7 cellular contexts compared by ENCODE assay signal in genomic region chr9:128693738-128694137, GRCh38. TPM values are rescaled to one million over a fixed set of nuclear protein-coding genes. Genes with fewer than 3 reads are reported as not detected.
DNase-seq lines count a peak whose midpoint lies in the region; ATAC-seq and TF ChIP-seq lines count a peak whose summit lies in the region.
"Not testable (repeated sequence)": the region's sequence is repeated elsewhere in the genome, so short reads cannot be mapped to it uniquely, and the experiment has no call there.

No MANE protein-coding gene starts in this region.

- H3K27me3 Mint-ChIP-seq in CD8-positive, alpha-beta T cell (ENCODE audit: low read depth); activated CD8-positive, alpha-beta T cell treated with anti-CD3 and anti-CD28 coated beads for 36 hours; activated naive CD4-positive, alpha-beta T cell treated with anti-CD3 and anti-CD28 coated beads, Interleukin-2, amount 10 ng/mL, durations not matched to agents 7 days and 5 days; brain; mesothelial cell of epicardium (ENCODE audit: low read depth); progenitor cell of endocrine pancreas: not testable (repeated sequence)

- CTCF ChIA-PET in CD8-positive, alpha-beta T cell (lab: Charles Lee): interaction anchor here (0.8 to 1.0 kb wide), 3 partner anchors 10 to 239 kb away, joined by 3 to 4 read pairs (median 4); no protein-coding TSS in a partner anchor
- CTCF ChIA-PET in activated CD8-positive, alpha-beta T cell treated with anti-CD3 and anti-CD28 coated beads for 36 hours (lab: Charles Lee): interaction anchor here (4.5 kb wide), 1 partner anchor 7 kb away, joined by 29 read pairs; the partner anchor contains the start of gene PKN3
- CTCF ChIA-PET in activated naive CD4-positive, alpha-beta T cell treated with anti-CD3 and anti-CD28 coated beads, Interleukin-2, amount 10 ng/mL, durations not matched to agents 7 days and 5 days (lab: Charles Lee): interaction anchor here (0.6 to 1.5 kb wide), 2 partner anchors 9 to 39 kb away, joined by 3 to 4 read pairs; partner anchors contain the start of gene PKN3

- peaks cover 22% of the 10 kb centered on the region for H3K4me1 ChIP-seq in CD8-positive, alpha-beta T cell (ENCODE audit: insufficient read depth, low read length)
- peaks cover 38% of the 10 kb centered on the region for H3K4me1 ChIP-seq in OCI-LY3 (ENCODE audit: low read length)

- peaks cover 38% of the 10 kb centered on the region for H3K36me3 ChIP-seq in CD8-positive, alpha-beta T cell (ENCODE audit: insufficient read depth, low read length)
- H3K36me3 ChIP-seq in OCI-LY3 (replicated peaks; ENCODE audit: low read depth, low read length): peaks cover 65% of the 10 kb centered on the region

- H3K27ac ChIP-seq in CD8-positive, alpha-beta T cell (ENCODE audit: low read depth, low read length): not testable (repeated sequence)
- peak overlapping the region; percentile 92 for H3K27ac ChIP-seq in OCI-LY3 (ENCODE audit: low read length)

- H3K27me3 ChIP-seq in CD8-positive, alpha-beta T cell (ENCODE audit: insufficient read depth, low read length); OCI-LY3 (ENCODE audit: low read depth, low read length): not testable (repeated sequence)

- H3K9me3 ChIP-seq in CD8-positive, alpha-beta T cell (ENCODE audit: low read length); OCI-LY3 (ENCODE audit: insufficient read depth, low read length): not testable (repeated sequence)

- H3K36me3 Mint-ChIP-seq in CD8-positive, alpha-beta T cell: peaks cover 59% of the 10 kb centered on the region
- H3K36me3 Mint-ChIP-seq in activated CD8-positive, alpha-beta T cell treated with anti-CD3 and anti-CD28 coated beads for 36 hours (ENCODE audit: low read depth): peaks cover 60% of the 10 kb centered on the region
- peaks cover 48% of the 10 kb centered on the region for H3K36me3 Mint-ChIP-seq in activated naive CD4-positive, alpha-beta T cell treated with anti-CD3 and anti-CD28 coated beads, Interleukin-2, amount 10 ng/mL, durations not matched to agents 7 days and 5 days
- peaks cover 47% of the 10 kb centered on the region for H3K36me3 Mint-ChIP-seq in brain
- peaks cover 29% of the 10 kb centered on the region for H3K36me3 Mint-ChIP-seq in mesothelial cell of epicardium
- H3K36me3 Mint-ChIP-seq in progenitor cell of endocrine pancreas (ENCODE audit: insufficient read depth): peaks cover 27% of the 10 kb centered on the region

- not testable (repeated sequence) for H3K4me3 ChIP-seq in CD8-positive, alpha-beta T cell (ENCODE audit: low read depth, low read length)
- H3K4me3 ChIP-seq in OCI-LY3 (ENCODE audit: low read length): peak overlapping the region; percentile 92

- peaks cover 75% of the 10 kb centered on the region for H3K79me2 ChIP-seq in OCI-LY3 (ENCODE audit: low read length)

- H3K9ac ChIP-seq in OCI-LY3 (ENCODE audit: low read length): peak overlapping the region; percentile 97

- POLR2A ChIA-PET in CD8-positive, alpha-beta T cell (lab: Charles Lee): interaction anchor here (1.0 kb wide), 1 partner anchor 142 kb away, joined by 3 read pairs; the partner anchor contains the start of gene SPTAN1
- POLR2A ChIA-PET in activated CD8-positive, alpha-beta T cell treated with anti-CD3 and anti-CD28 coated beads for 36 hours (lab: Charles Lee): interaction anchor here (0.6 to 2.7 kb wide), 5 partner anchors 9 to 232 kb away, joined by 3 to 14 read pairs (median 3); no protein-coding TSS in a partner anchor

- intact Hi-C loops in CD8-positive, alpha-beta T cell (cut with DNase I, micrococcal nuclease); activated CD8-positive, alpha-beta T cell treated with anti-CD3 and anti-CD28 coated beads for 36 hours (cut with micrococcal nuclease): not testable (repeated sequence)

- H4K20me1 ChIP-seq in OCI-LY3 (ENCODE audit: insufficient read depth, low read length): peaks cover 35% of the 10 kb centered on the region

- H3K27ac Mint-ChIP-seq in CD8-positive, alpha-beta T cell: peak overlapping the region; percentile 32
- H3K27ac Mint-ChIP-seq in activated CD8-positive, alpha-beta T cell treated with anti-CD3 and anti-CD28 coated beads for 36 hours: peak overlapping the region; percentile 63
- H3K27ac Mint-ChIP-seq in activated naive CD4-positive, alpha-beta T cell treated with anti-CD3 and anti-CD28 coated beads, Interleukin-2, amount 10 ng/mL, durations not matched to agents 7 days and 5 days: peak overlapping the region; percentile 78
- H3K27ac Mint-ChIP-seq in brain: peak overlapping the region in 3 of 5 experiments; percentile 3 to 77 (median 43)
- peak overlapping the region; percentile 22 for H3K27ac Mint-ChIP-seq in mesothelial cell of epicardium
- peak overlapping the region; percentile 76 for H3K27ac Mint-ChIP-seq in progenitor cell of endocrine pancreas

- ATAC-seq in CD8-positive, alpha-beta T cell; activated CD8-positive, alpha-beta T cell treated with anti-CD3 and anti-CD28 coated beads for 36 hours: not testable (repeated sequence)

- H3K4me2 ChIP-seq in OCI-LY3 (ENCODE audit: low read length): peak overlapping the region; percentile 74

- not testable (repeated sequence) for H3K4me3 Mint-ChIP-seq in CD8-positive, alpha-beta T cell; activated CD8-positive, alpha-beta T cell treated with anti-CD3 and anti-CD28 coated beads for 36 hours; activated naive CD4-positive, alpha-beta T cell treated with anti-CD3 and anti-CD28 coated beads, Interleukin-2, amount 10 ng/mL, durations not matched to agents 7 days and 5 days; mesothelial cell of epicardium; progenitor cell of endocrine pancreas (ENCODE audit: low read depth)
- peak overlapping the region in 1 of 5 experiments; percentile 61 for H3K4me3 Mint-ChIP-seq in brain

- not testable (repeated sequence) for H2AFZ ChIP-seq in OCI-LY3 (ENCODE audit: low read depth, low read length)

- not testable (repeated sequence) for H3K9me3 Mint-ChIP-seq in CD8-positive, alpha-beta T cell; activated CD8-positive, alpha-beta T cell treated with anti-CD3 and anti-CD28 coated beads for 36 hours; activated naive CD4-positive, alpha-beta T cell treated with anti-CD3 and anti-CD28 coated beads, Interleukin-2, amount 10 ng/mL, durations not matched to agents 7 days and 5 days; brain; mesothelial cell of epicardium; progenitor cell of endocrine pancreas (ENCODE audit: low read depth)

- DNase-seq in CD8-positive, alpha-beta T cell; activated CD8-positive, alpha-beta T cell treated with anti-CD3 and anti-CD28 coated beads for 36 hours; activated naive CD4-positive, alpha-beta T cell treated with anti-CD3 and anti-CD28 coated beads, Interleukin-2, amount 10 ng/mL, durations not matched to agents 7 days and 5 days; mesothelial cell of epicardium (ENCODE audit: low spot score in 2 of 2, unreplicated experiment in 2 of 2); progenitor cell of endocrine pancreas (ENCODE audit: low spot score, unreplicated experiment): not testable (repeated sequence)

- peaks cover 20% of the 10 kb centered on the region for H3K4me1 Mint-ChIP-seq in CD8-positive, alpha-beta T cell (ENCODE audit: low read depth)
- H3K4me1 Mint-ChIP-seq in activated CD8-positive, alpha-beta T cell treated with anti-CD3 and anti-CD28 coated beads for 36 hours (ENCODE audit: low read depth): peaks cover 25% of the 10 kb centered on the region
- H3K4me1 Mint-ChIP-seq in activated naive CD4-positive, alpha-beta T cell treated with anti-CD3 and anti-CD28 coated beads, Interleukin-2, amount 10 ng/mL, durations not matched to agents 7 days and 5 days: peaks cover 19% of the 10 kb centered on the region
- peaks cover 16% of the 10 kb centered on the region for H3K4me1 Mint-ChIP-seq in brain
- H3K4me1 Mint-ChIP-seq in mesothelial cell of epicardium: peaks cover 14% of the 10 kb centered on the region
- peaks cover 15% of the 10 kb centered on the region for H3K4me1 Mint-ChIP-seq in progenitor cell of endocrine pancreas (ENCODE audit: low read depth)

- not testable (repeated sequence) for TF ChIP-seq CTCF in CD8-positive, alpha-beta T cell (IDR thresholded peaks at IDR 0.05); OCI-LY3 (IDR thresholded peaks at IDR 0.05; ENCODE audit: low read depth, low read length); activated CD8-positive, alpha-beta T cell treated with anti-CD3 and anti-CD28 coated beads for 36 hours (IDR thresholded peaks at IDR 0.05); brain (conservative IDR thresholded peaks at IDR 0.05); mesothelial cell of epicardium (IDR thresholded peaks at IDR 0.05; ENCODE audit: unreplicated experiment); progenitor cell of endocrine pancreas (IDR thresholded peaks at IDR 0.05; ENCODE audit: unreplicated experiment)

RNA-seq across cellular contexts. Expression of gene SET, which starts 4.7 kb away (rescaled TPM):
- 100 to 1,000 TPM; 243 to 260 TPM for total RNA-seq in CD8-positive, alpha-beta T cell
- 100 to 1,000 TPM; 749 to 755 TPM for total RNA-seq in activated CD8-positive, alpha-beta T cell treated with anti-CD3 and anti-CD28 coated beads for 36 hours
- polyA plus RNA-seq in brain (ENCODE audit: insufficient read depth, low read depth, low replicate concordance): 527 TPM
- 443 to 471 TPM (median 467 TPM) in 3 replicates for total RNA-seq in mesothelial cell of epicardium
- total RNA-seq in progenitor cell of endocrine pancreas: 563 and 571 TPM in 2 replicates

RNA-seq across cellular contexts. Expression of gene PKN3, which starts 8.6 kb away (rescaled TPM):
- 1 to 10 TPM; 1.3 to 2.0 TPM for total RNA-seq in CD8-positive, alpha-beta T cell
- total RNA-seq in activated CD8-positive, alpha-beta T cell treated with anti-CD3 and anti-CD28 coated beads for 36 hours: 10 to 100 TPM in 1 of 2 experiments, 1 to 10 TPM in 1; 9.3 to 10.7 TPM
- polyA plus RNA-seq in brain (ENCODE audit: insufficient read depth, low read depth, low replicate concordance): 14.2 TPM
- total RNA-seq in mesothelial cell of epicardium (5.2 to 6.6 TPM (median 5.9 TPM) in 3 replicates), progenitor cell of endocrine pancreas (20.0 and 20.2 TPM in 2 replicates)

RNA-seq across cellular contexts. Expression of gene ZDHHC12, which starts 30.2 kb away (rescaled TPM):
- 10 to 100 TPM; 25.5 to 29.6 TPM for total RNA-seq in CD8-positive, alpha-beta T cell
- 10 to 100 TPM; 44.9 to 48.7 TPM for total RNA-seq in activated CD8-positive, alpha-beta T cell treated with anti-CD3 and anti-CD28 coated beads for 36 hours
- 53.2 TPM for polyA plus RNA-seq in brain (ENCODE audit: insufficient read depth, low read depth, low replicate concordance)
- total RNA-seq in mesothelial cell of epicardium: 20.7 to 22.6 TPM (median 21.6 TPM) in 3 replicates
- total RNA-seq in progenitor cell of endocrine pancreas: 33.7 TPM in 2 replicates

RNA-seq across cellular contexts. Expression of gene DYNC2I2, which starts 37.1 kb away (rescaled TPM):
- 1 to 10 TPM; 3.7 to 3.9 TPM for total RNA-seq in CD8-positive, alpha-beta T cell
- total RNA-seq in activated CD8-positive, alpha-beta T cell treated with anti-CD3 and anti-CD28 coated beads for 36 hours: 10 to 100 TPM; 24.3 to 25.6 TPM
- polyA plus RNA-seq in brain (ENCODE audit: insufficient read depth, low read depth, low replicate concordance): 320 TPM
- 35.2 to 38.3 TPM (median 37.2 TPM) in 3 replicates for total RNA-seq in mesothelial cell of epicardium
- 83.4 and 85.4 TPM in 2 replicates for total RNA-seq in progenitor cell of endocrine pancreas

Comparison
In these comparisons a context has a peak if more than half of its experiments do, and no peak if none do; other contexts are left out.
1. H3K27ac Mint-ChIP-seq: peak in every context shown above with its lines; median percentile 78 in activated naive CD4-positive, alpha-beta T cell treated with anti-CD3 and anti-CD28 coated beads, Interleukin-2, amount 10 ng/mL, durations not matched to agents 7 days and 5 days; 76 in progenitor cell of endocrine pancreas; 63 in activated CD8-positive, alpha-beta T cell treated with anti-CD3 and anti-CD28 coated beads for 36 hours; 43 in brain; 32 in CD8-positive, alpha-beta T cell; 22 in mesothelial cell of epicardium.